Comparison of ENCODE assay signal across 8 cellular contexts in the genomic region with DNA sequence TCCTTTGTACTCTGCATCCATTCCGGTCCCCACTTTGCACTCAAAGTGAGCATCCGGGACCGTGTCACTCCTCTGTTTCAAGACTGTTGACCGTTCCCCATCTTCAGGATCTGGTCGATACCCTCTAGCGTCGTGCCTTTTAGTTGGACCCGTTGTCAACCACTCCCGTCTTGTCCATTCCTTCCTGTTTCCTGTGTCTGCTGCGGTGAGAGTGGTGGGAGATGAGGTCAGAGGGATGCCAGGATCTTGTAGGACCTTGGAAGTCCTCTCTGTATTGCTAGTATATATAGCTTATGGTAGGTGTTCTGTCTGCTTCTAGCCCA. TPM values are rescaled to one million over a fixed set of nuclear protein-coding genes. Genes with fewer than 3 reads are reported as not detected.
A peak's percentile ranks its signal among the peaks of the same experiment; 100 is the strongest.
DNase-seq lines count a peak whose midpoint lies in the region; ATAC-seq and TF ChIP-seq lines count a peak whose summit lies in the region.

No MANE protein-coding gene starts in this region.

- peaks cover 4% of the 10 kb centered on the region for H3K27me3 Mint-ChIP-seq in neural crest cell (ENCODE audit: low read depth)

- no peaks in the 10 kb centered on the region for H3K36me3 Mint-ChIP-seq in neural crest cell (ENCODE audit: low read depth)

- TF ChIP-seq CTCF in neural crest cell (conservative IDR thresholded peaks at IDR 0.05), result no peak

- H3K9me3 Mint-ChIP-seq in neural crest cell, result no peaks in the 10 kb centered on the region

- H3K36me3 ChIP-seq in SJSA1 (peaks cover 21% of the 10 kb centered on the region), esophagus (ENCODE audit: control insufficient read depth in 2 of 2, insufficient read depth in 2 of 2, low read length in 1 of 2) (no peaks in the 10 kb centered on the region)

- H3K27ac Mint-ChIP-seq in neural crest cell (ENCODE audit: unreplicated experiment), result peak overlapping the region; percentile 95

- peaks cover 17% of the 10 kb centered on the region for H3K4me1 Mint-ChIP-seq in neural crest cell

- H3K27me3 ChIP-seq in SJSA1 (replicated peaks) (no peaks in the 10 kb centered on the region), esophagus (ENCODE audit: control insufficient read depth in 1 of 2, insufficient read depth in 2 of 2, low read length in 2 of 2) (no peaks in the 10 kb centered on the region)

- 0 to 1% methylated on average over 10 of the region's 10 CpGs for WGBS in esophagus, 2 donors

- H3K4me1 ChIP-seq in SJSA1 (replicated peaks) (peaks cover 8% of the 10 kb centered on the region), esophagus (ENCODE audit: control insufficient read depth in 2 of 2, insufficient read depth in 2 of 2, low read length in 1 of 2) (no peaks in the 10 kb centered on the region)

- ATAC-seq in HG02588 (IDR thresholded peaks at IDR 0.05; ENCODE audit: unreplicated experiment) (peak; percentile 3), GM18861 (IDR thresholded peaks at IDR 0.05; ENCODE audit: unreplicated experiment) (no peak)

- no peaks in the 10 kb centered on the region for H3K9me3 ChIP-seq in SJSA1 (replicated peaks)
- no peaks in the 10 kb centered on the region for H3K9me3 ChIP-seq in esophagus (ENCODE audit: control insufficient read depth in 2 of 2, insufficient read depth in 1 of 2, low read depth in 1 of 2, low read length in 1 of 2)

- peak; percentile 73 for DNase-seq in EL
- peak; percentile 50 to 53 for DNase-seq in SJSA1 (ENCODE audit: low read depth in 1 of 2, low spot score in 2 of 2)
- DNase-seq in neural crest cell (ENCODE audit: low read depth, low spot score), result no peak
- no peak for DNase-seq in T-helper 9 cell
- DNase-seq in NCI-H1105 (lab: John Stamatoyannopoulos, UW), result no peak

- peak overlapping the region; percentile 54 for H3K4me3 ChIP-seq in SJSA1
- H3K4me3 ChIP-seq in esophagus (ENCODE audit: low read depth in 1 of 2, low read length in 2 of 2), result peak overlapping the region; percentile 82 to 94

- peak overlapping the region; percentile 99 for H3K4me3 Mint-ChIP-seq in neural crest cell

- H3K27ac ChIP-seq in SJSA1 (peak overlapping the region; percentile 32), esophagus (ENCODE audit: low read depth in 2 of 2, low read length in 1 of 2) (peak overlapping the region; percentile 45 to 66)

RNA-seq across cellular contexts. Expression of a gene that starts 0.6 kb away (rescaled TPM):
- total RNA-seq in SJSA1 (2014; rRNA removed; shearing (Covaris generic)), result 46.7 and 112 TPM in 2 replicates
- polyA plus RNA-seq in esophagus, result 100 to 1,000 TPM in 1 of 2 donors, 10 to 100 TPM in 1; 79.2 to 148 TPM
- total RNA-seq in neural crest cell, result 125 and 138 TPM in 2 replicates

RNA-seq across cellular contexts. Expression of a gene that starts 8.0 kb away (rescaled TPM):
- not detected in 2 replicates for total RNA-seq in SJSA1 (2014; rRNA removed; shearing (Covaris generic))
- under 1 TPM in 1 of 2 donors, not detected in 1; 0.22 TPM for polyA plus RNA-seq in esophagus
- total RNA-seq in neural crest cell, result not detected in 2 replicates

RNA-seq across cellular contexts. Expression of a gene that starts 25.5 kb away (rescaled TPM):
- total RNA-seq in SJSA1 (2014; rRNA removed; shearing (Covaris generic)), result 23.5 and 33.0 TPM in 2 replicates
- 10 to 100 TPM; 16.3 to 29.0 TPM for polyA plus RNA-seq in esophagus
- total RNA-seq in neural crest cell, result 80.1 and 80.8 TPM in 2 replicates

RNA-seq across cellular contexts. Expression of a gene that starts 48.6 kb away (rescaled TPM):
- 2.8 and 4.7 TPM in 2 replicates for total RNA-seq in SJSA1 (2014; rRNA removed; shearing (Covaris generic))
- polyA plus RNA-seq in esophagus, result 1 to 10 TPM; 6.1 to 7.1 TPM
- total RNA-seq in neural crest cell, result 0.39 and 0.44 TPM in 2 replicates

Comparison
In these comparisons a context has a peak if more than half of its experiments do, and no peak if none do; other contexts are left out.
1. DNase-seq: peak in EL (single experiment) and SJSA1 (2 of 2); none in neural crest cell (single experiment), T-helper 9 cell (single experiment) and NCI-H1105 (single experiment).